20 cellular contexts compared by ENCODE assay signal in genomic region chr22:47801541-47802245, GRCh38.
DNase-seq lines count a peak whose midpoint lies in the region; ATAC-seq and TF ChIP-seq lines count a peak whose summit lies in the region.
"Had no signal": no experiment of that assay in that cellular context is flagged by ENCODE, and none has a peak within 500 bp of the region (broad histone marks: within the 10 kb centered on the region; RNA-seq: fewer than 3 reads in every experiment).

No MANE protein-coding gene starts in this region.

- DNase-seq in cardiac septum (ENCODE audit: low spot score): peak; percentile 41
- DNase-seq in left ventricle myocardium superior: no peak
- peak; percentile 30 for DNase-seq in left lobe of liver (ENCODE audit: low spot score)
- peak; percentile 48 for DNase-seq in spleen
- no peak for DNase-seq in stimulated activated CD4-positive, alpha-beta T cell treated with anti-CD3 and anti-CD28 coated beads, Interleukin-1b, Interleukin-23, amount 100 ng/mL, for 48 hours
- DNase-seq in neural progenitor cell (ENCODE audit: low spot score): no peak
- no peak for DNase-seq in NCI-H2196 treated with DMSO at 0.1 percent for 48 hours (lab: John Stamatoyannopoulos, UW; ENCODE audit: unreplicated experiment)
- DNase-seq: Calu3, EL, Karpas-422, NCI-H1417 treated with DMSO at 0.1 percent for 48 hours, NCI-H187 treated with DMSO at 0.1 percent for 48 hours, NCI-H345, NCI-H526 treated with DMSO at 0.1 percent for 48 hours had no signal

- no peaks in the 10 kb centered on the region for H3K36me3 Mint-ChIP-seq in neural progenitor cell
- H3K36me3 Mint-ChIP-seq: CD8-positive, alpha-beta T cell had no signal

- H3K4me1 ChIP-seq in spleen (no peaks in the 10 kb centered on the region), neural progenitor cell (no peaks in the 10 kb centered on the region)
- H3K4me1 ChIP-seq: Peyer's patch had no signal

- TF ChIP-seq CTCF in spleen (IDR thresholded peaks at IDR 0.05 in 8 of 11, conservative IDR thresholded peaks at IDR 0.05 in 3 of 11) (no peak), neural progenitor cell (IDR thresholded peaks at IDR 0.05) (no peak)

- intact Hi-C loops in cardiac septum (cut with DNase I): no loop called here
- intact Hi-C loops in left ventricle myocardium superior (cut with micrococcal nuclease): no loop called here
- intact Hi-C loops in spleen (cut with DNase I; ENCODE audit: low total_unique reads): no loop called here

- H3K4me1 Mint-ChIP-seq in neural progenitor cell: peaks cover 2% of the 10 kb centered on the region
- H3K4me1 Mint-ChIP-seq: GM23338, IgD-negative memory B cell had no signal

- H3K4me3 ChIP-seq in spleen: no peak overlapping the region
- H3K4me3 ChIP-seq in neural progenitor cell: no peak overlapping the region
- H3K4me3 ChIP-seq: GM12878, GM23338, Peyer's patch had no signal

- H3K9ac ChIP-seq in neural progenitor cell: no peak overlapping the region

- H3K27ac ChIP-seq in spleen (no peak overlapping the region), neural progenitor cell (no peak overlapping the region)
- H3K27ac ChIP-seq: Peyer's patch had no signal

- no peak overlapping the region for H3K27ac Mint-ChIP-seq in neural progenitor cell
- H3K27ac Mint-ChIP-seq: CD8-positive, alpha-beta T cell; GM23338; IgD-negative memory B cell had no signal

- no peak overlapping the region for H2AFZ ChIP-seq in neural progenitor cell (replicated peaks)
- H2AFZ ChIP-seq: GM23338 had no signal

- H4K20me1 ChIP-seq in neural progenitor cell (ENCODE audit: low read depth): no peaks in the 10 kb centered on the region

- H3K4me3 Mint-ChIP-seq in neural progenitor cell: no peak overlapping the region
- H3K4me3 Mint-ChIP-seq: CD8-positive, alpha-beta T cell; GM23338; IgD-negative memory B cell had no signal

- H3K36me3 ChIP-seq in spleen (no peaks in the 10 kb centered on the region), neural progenitor cell (no peaks in the 10 kb centered on the region)
- H3K36me3 ChIP-seq: Peyer's patch had no signal

- WGBS in spleen, 5 donors: 67 to 72% (median 70%) methylated on average over 9 to 11 of the region's 11 CpGs

- H3K4me2 ChIP-seq in neural progenitor cell: no peak overlapping the region
- H3K4me2 ChIP-seq: GM23338 had no signal

- H3K9me3 ChIP-seq in spleen: peaks cover 0 to 25% (median 7%) of the 10 kb centered on the region in 8 donors
- H3K9me3 ChIP-seq in neural progenitor cell (ENCODE audit: low read depth): peaks cover 5% of the 10 kb centered on the region
- H3K9me3 ChIP-seq: Peyer's patch had no signal

- H3K27me3 ChIP-seq in spleen (replicated peaks in 1 of 7) (peaks cover 0 to 16% (median 0%) of the 10 kb centered on the region in 7 donors), neural progenitor cell (no peaks in the 10 kb centered on the region)
- H3K27me3 ChIP-seq: Peyer's patch had no signal

- no peaks in the 10 kb centered on the region for H3K27me3 Mint-ChIP-seq in neural progenitor cell (ENCODE audit: insufficient read depth, low read depth)

- H3K9me3 Mint-ChIP-seq in neural progenitor cell: peaks cover 12% of the 10 kb centered on the region

- TF ChIP-seq POLR2A in spleen (IDR thresholded peaks at IDR 0.05): no peak

- ATAC-seq in left ventricle myocardium superior (no peak), left lobe of liver (no peak)
- ATAC-seq: CD8-positive, alpha-beta T cell; GM12878; HCT116 had no signal

- H3F3A ChIP-seq in neural progenitor cell (ENCODE audit: low read depth): no peaks in the 10 kb centered on the region

- no peaks in the 10 kb centered on the region for H3K79me2 ChIP-seq in neural progenitor cell (ENCODE audit: low read depth)

Comparison
In these comparisons a context has a peak if more than half of its experiments do, and no peak if none do; other contexts are left out.
1. DNase-seq: peak in cardiac septum (single experiment), left lobe of liver (single experiment) and spleen (single experiment); none in left ventricle myocardium superior (single experiment), stimulated activated CD4-positive, alpha-beta T cell treated with anti-CD3 and anti-CD28 coated beads, Interleukin-1b, Interleukin-23, amount 100 ng/mL, for 48 hours (single experiment), neural progenitor cell (single experiment) and NCI-H2196 treated with DMSO at 0.1 percent for 48 hours (single experiment).